In genomic region chr13:48258430-48258829, GRCh38 we compare ENCODE assay signal across 17 cellular contexts.
"Had no signal": no experiment of that assay in that cellular context is flagged by ENCODE, and none has a peak within 500 bp of the region (broad histone marks: within the 10 kb centered on the region; RNA-seq: fewer than 3 reads in every experiment).

No MANE protein-coding gene starts in this region.

- H3K27me3 Mint-ChIP-seq: activated CD4-positive, alpha-beta T cell treated with anti-CD3 and anti-CD28 coated beads, Interleukin-2, amount 10 ng/mL, durations not matched to agents 7 days and 5 days; effector memory CD8-positive, alpha-beta T cell had no signal

- H3K9me3 Mint-ChIP-seq: activated CD4-positive, alpha-beta T cell treated with anti-CD3 and anti-CD28 coated beads, Interleukin-2, amount 10 ng/mL, durations not matched to agents 7 days and 5 days; activated naive CD4-positive, alpha-beta T cell treated with anti-CD3 and anti-CD28 coated beads for 36 hours; effector memory CD8-positive, alpha-beta T cell; mesothelial cell of epicardium had no signal

- DNase-seq: activated CD4-positive, alpha-beta T cell treated with anti-CD3 and anti-CD28 coated beads, Interleukin-2, amount 10 ng/mL, durations not matched to agents 7 days and 5 days; activated naive CD4-positive, alpha-beta T cell treated with anti-CD3 and anti-CD28 coated beads for 36 hours; activated T-cell treated with anti-CD3 and anti-CD28 coated beads for 4 hours; dermis blood vessel endothelial cell; effector memory CD8-positive, alpha-beta T cell; islet precursor cell; occipital lobe; stimulated activated CD4-positive, alpha-beta T cell treated with anti-CD3 and anti-CD28 coated beads, Interleukin-2, amount 100 ng/mL, for 24 hours; stimulated activated naive CD4-positive, alpha-beta T cell treated with Interleukin-2 at 50 U/mL for 16 hours; T-helper 1 cell; T1000; thyroid gland had no signal

- H3K27me3 ChIP-seq: cardiac muscle cell, right atrium auricular region, thyroid gland had no signal

- H3K27ac ChIP-seq: cardiac muscle cell, prostate gland, right atrium auricular region, thyroid gland had no signal

- H3K27ac Mint-ChIP-seq: activated CD4-positive, alpha-beta T cell treated with anti-CD3 and anti-CD28 coated beads, Interleukin-2, amount 10 ng/mL, durations not matched to agents 7 days and 5 days; activated naive CD4-positive, alpha-beta T cell treated with anti-CD3 and anti-CD28 coated beads for 36 hours; mesothelial cell of epicardium had no signal

- H3K4me1 ChIP-seq: prostate gland had no signal

- H3K9me3 ChIP-seq: prostate gland, right atrium auricular region, thyroid gland had no signal

- ATAC-seq: effector memory CD8-positive, alpha-beta T cell had no signal

- H3K4me3 Mint-ChIP-seq: activated CD4-positive, alpha-beta T cell treated with anti-CD3 and anti-CD28 coated beads, Interleukin-2, amount 10 ng/mL, durations not matched to agents 7 days and 5 days; activated naive CD4-positive, alpha-beta T cell treated with anti-CD3 and anti-CD28 coated beads for 36 hours; effector memory CD8-positive, alpha-beta T cell; mesothelial cell of epicardium had no signal

- H3K4me3 ChIP-seq: cardiac muscle cell, lung, prostate gland, right atrium auricular region, thyroid gland had no signal
